Comparison of ENCODE assay signal across 19 cellular contexts in genomic region chr5:44933686-44934085, GRCh38.
DNase-seq lines count a peak whose midpoint lies in the region; ATAC-seq and TF ChIP-seq lines count a peak whose summit lies in the region.
"Had no signal": no experiment of that assay in that cellular context is flagged by ENCODE, and none has a peak within 500 bp of the region (broad histone marks: within the 10 kb centered on the region; RNA-seq: fewer than 3 reads in every experiment).

No MANE protein-coding gene starts in this region.

- TF ChIP-seq POLR2A in GM18505 (IDR thresholded peaks at IDR 0.05; ENCODE audit: borderline replicate concordance, extremely low read depth, insufficient read depth, insufficient read length): no peak

- DNase-seq in dedifferentiated amniotic fluid mesenchymal stem cell (ENCODE audit: extremely low spot score) (no peak), NCI-H1092 (lab: John Stamatoyannopoulos, UW) (no peak), DMS79 (lab: John Stamatoyannopoulos, UW) (no peak), DMS 273 (lab: John Stamatoyannopoulos, UW; ENCODE audit: unreplicated experiment) (no peak)
- DNase-seq: activated CD4-positive, alpha-beta T cell treated with anti-CD3 and anti-CD28 coated beads for 48 hours; activated T-cell treated with anti-CD3 and anti-CD28 coated beads for 4 hours; effector memory CD8-positive, alpha-beta T cell; HCEC 1CT; left lung; NCI-H1092 treated with DMSO at 0.1 percent for 48 hours; NK-92 treated with Interleukin-12 subunit alpha and Interleukin-12 subunit beta, amount 100 ng/mL, for 24 hours; occipital lobe; T-helper 9 cell had no signal

- ATAC-seq in GM18505 (IDR thresholded peaks at IDR 0.05; ENCODE audit: unreplicated experiment): peak; percentile 29
- peak; percentile 19 for ATAC-seq in GM19438 (IDR thresholded peaks at IDR 0.05; ENCODE audit: low read depth, unreplicated experiment)
- ATAC-seq in HG02571 (IDR thresholded peaks at IDR 0.05; ENCODE audit: unreplicated experiment): peak; percentile 14
- peak; percentile 28 for ATAC-seq in HG03342 (IDR thresholded peaks at IDR 0.05; ENCODE audit: unreplicated experiment)
- ATAC-seq: effector memory CD8-positive, alpha-beta T cell; left lung; Right ventricle myocardium inferior; sciatic nerve had no signal
